9 cellular contexts compared by ENCODE assay signal in the genomic region with DNA sequence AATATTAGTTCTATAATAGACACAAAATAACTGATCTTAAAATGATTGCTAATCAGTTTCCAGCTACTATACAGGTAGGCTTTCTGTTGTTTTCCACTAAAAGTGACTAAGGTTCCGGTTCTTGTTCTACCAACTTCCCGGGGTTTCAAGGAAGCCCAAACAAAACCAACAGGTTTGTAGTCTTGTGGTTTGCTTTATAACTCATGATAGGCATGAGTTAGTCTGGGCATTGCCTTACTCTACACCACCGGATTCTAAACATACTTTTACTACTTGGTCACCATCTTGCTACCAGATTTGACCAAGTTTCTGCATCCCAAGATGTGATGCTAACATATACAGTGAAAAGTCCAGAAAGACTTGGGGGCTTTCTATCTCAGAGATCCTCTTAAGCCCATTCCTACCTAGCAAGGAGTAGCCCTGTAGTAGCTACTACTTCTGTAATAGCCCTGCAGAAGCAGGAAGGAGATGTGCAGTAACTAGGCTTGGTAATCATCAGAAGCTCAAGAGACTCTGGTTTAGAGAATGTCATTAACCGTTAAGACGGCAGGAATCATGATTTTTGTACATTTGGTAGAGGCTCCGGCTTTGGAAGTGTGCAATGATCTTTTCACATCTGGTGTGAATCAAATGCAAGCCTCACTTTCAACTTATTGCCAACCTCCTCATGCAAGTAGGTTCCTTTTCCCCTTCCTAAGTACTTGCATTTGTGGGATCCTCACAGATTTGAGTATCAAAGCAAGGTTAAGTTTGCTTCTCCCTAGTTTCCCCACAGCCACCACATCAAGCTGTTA. TPM values are rescaled to one million over a fixed set of nuclear protein-coding genes. Genes with fewer than 3 reads are reported as not detected.
DNase-seq lines count a peak whose midpoint lies in the region; ATAC-seq and TF ChIP-seq lines count a peak whose summit lies in the region.
"Had no signal": no experiment of that assay in that cellular context is flagged by ENCODE, and none has a peak within 500 bp of the region (broad histone marks: within the 10 kb centered on the region; RNA-seq: fewer than 3 reads in every experiment).

No MANE protein-coding gene starts in this region.

- POLR2A ChIA-PET in activated CD8-positive, alpha-beta T cell treated with anti-CD3 and anti-CD28 coated beads for 36 hours (lab: Charles Lee): interaction anchor here (1.1 to 7.8 kb wide), 11 partner anchors 9 to 64 kb away, joined by 3 to 58 read pairs (median 11); a partner anchor contains a TSS

- H3K4me1 ChIP-seq in iPS DF 6.9 (ENCODE audit: control insufficient read depth, insufficient read depth, low read length): no peaks in the 10 kb centered on the region
- peaks cover 30% of the 10 kb centered on the region for H3K4me1 ChIP-seq in body of pancreas

- peaks cover 58% of the 10 kb centered on the region for H3K4me1 Mint-ChIP-seq in activated CD8-positive, alpha-beta T cell treated with anti-CD3 and anti-CD28 coated beads for 36 hours (ENCODE audit: low read depth)
- H3K4me1 Mint-ChIP-seq in stimulated activated effector memory CD8-positive, alpha-beta T cell treated with anti-CD3 and anti-CD28 coated beads, Interleukin-12 subunit alpha, Interleukin-12 subunit beta, amount 100 ng/mL, for 72 hours: peaks cover 62% of the 10 kb centered on the region

- H3K27me3 ChIP-seq in iPS DF 6.9 (ENCODE audit: control insufficient read depth, insufficient read depth, low read length): no peaks in the 10 kb centered on the region; the same call in 1 of the 2 replicates
- no peaks in the 10 kb centered on the region for H3K27me3 ChIP-seq in body of pancreas

- intact Hi-C loops in activated CD8-positive, alpha-beta T cell treated with anti-CD3 and anti-CD28 coated beads for 36 hours (cut with micrococcal nuclease): loop anchor here (5.0 kb wide), 1 partner anchor 45 kb away; no protein-coding TSS in a partner anchor
- intact Hi-C loops in body of pancreas (cut with DNase I): no loop called here

- no peaks in the 10 kb centered on the region for H3K9me3 Mint-ChIP-seq in activated CD8-positive, alpha-beta T cell treated with anti-CD3 and anti-CD28 coated beads for 36 hours
- no peaks in the 10 kb centered on the region for H3K9me3 Mint-ChIP-seq in stimulated activated effector memory CD8-positive, alpha-beta T cell treated with anti-CD3 and anti-CD28 coated beads, Interleukin-12 subunit alpha, Interleukin-12 subunit beta, amount 100 ng/mL, for 72 hours

- WGBS in iPS DF 6.9 (ENCODE audit: insufficient coverage, insufficient read length): no CpG with 5 or more reads among the region's 6 CpGs
- WGBS in body of pancreas, 2 donors: 30 to 48% methylated on average over 6 of the region's 6 CpGs

- CTCF ChIA-PET in activated CD8-positive, alpha-beta T cell treated with anti-CD3 and anti-CD28 coated beads for 36 hours (lab: Charles Lee): interaction anchor here (0.6 to 2.9 kb wide), 5 partner anchors 9 to 53 kb away, joined by 3 to 34 read pairs (median 7); a partner anchor contains a TSS

- DNase-seq in NOMO-1 treated with dmso at 0.1 percent for 144 hours (lab: John Stamatoyannopoulos, UW; ENCODE audit: unreplicated experiment): peak; percentile 20
- no peak for DNase-seq in NOMO-1 treated with DMSO at 0.1 percent for 48 hours (lab: John Stamatoyannopoulos, UW; ENCODE audit: unreplicated experiment)
- no peak for DNase-seq in activated CD8-positive, alpha-beta T cell treated with anti-CD3 and anti-CD28 coated beads for 36 hours
- no peak for DNase-seq in iPS DF 6.9 (ENCODE audit: low read depth, low spot score)
- DNase-seq in stimulated activated effector memory CD8-positive, alpha-beta T cell treated with anti-CD3 and anti-CD28 coated beads, Interleukin-12 subunit alpha, Interleukin-12 subunit beta, amount 100 ng/mL, for 72 hours (ENCODE audit: low spot score in 2 of 2): no peak
- DNase-seq in body of pancreas: no peak
- DNase-seq in DMS53 (lab: John Stamatoyannopoulos, UW): no peak
- DNase-seq: left ventricle myocardium superior had no signal

- H3K27me3 Mint-ChIP-seq in activated CD8-positive, alpha-beta T cell treated with anti-CD3 and anti-CD28 coated beads for 36 hours: peaks cover 2% of the 10 kb centered on the region

- no peak for TF ChIP-seq POLR2A in body of pancreas (IDR thresholded peaks at IDR 0.05)

- H3K4me3 ChIP-seq in iPS DF 6.9 (ENCODE audit: low read length) (peak overlapping the region; percentile 94; the same call in 1 of the 2 replicates), body of pancreas (no peak overlapping the region)

- no peaks in the 10 kb centered on the region for H3K9me3 ChIP-seq in iPS DF 6.9 (ENCODE audit: control insufficient read depth, insufficient read depth, low read length)
- H3K9me3 ChIP-seq in body of pancreas: no peaks in the 10 kb centered on the region

- H3K36me3 ChIP-seq in iPS DF 6.9 (ENCODE audit: control insufficient read depth, insufficient read depth, low read length): no peaks in the 10 kb centered on the region
- H3K36me3 ChIP-seq in body of pancreas (replicated peaks in 1 of 2; ENCODE audit: insufficient read depth in 1 of 2, low read depth in 2 of 2): no peaks in the 10 kb centered on the region

- ATAC-seq in activated CD8-positive, alpha-beta T cell treated with anti-CD3 and anti-CD28 coated beads for 36 hours: no peak
- no peak for ATAC-seq in stimulated activated effector memory CD8-positive, alpha-beta T cell treated with anti-CD3 and anti-CD28 coated beads, Interleukin-12 subunit alpha, Interleukin-12 subunit beta, amount 100 ng/mL, for 72 hours
- ATAC-seq in HG02798 (IDR thresholded peaks at IDR 0.05; ENCODE audit: poor library complexity, unreplicated experiment) (no peak), body of pancreas (no peak)

- H3K4me3 Mint-ChIP-seq in activated CD8-positive, alpha-beta T cell treated with anti-CD3 and anti-CD28 coated beads for 36 hours: peak overlapping the region; percentile 92
- peak overlapping the region; percentile 93 for H3K4me3 Mint-ChIP-seq in stimulated activated effector memory CD8-positive, alpha-beta T cell treated with anti-CD3 and anti-CD28 coated beads, Interleukin-12 subunit alpha, Interleukin-12 subunit beta, amount 100 ng/mL, for 72 hours

- no peak overlapping the region for H3K27ac ChIP-seq in iPS DF 6.9 (ENCODE audit: low read length)
- H3K27ac ChIP-seq in body of pancreas: peak overlapping the region in 2 of 4 donors; percentile 78 to 84

- peaks cover 10% of the 10 kb centered on the region for H3K36me3 Mint-ChIP-seq in activated CD8-positive, alpha-beta T cell treated with anti-CD3 and anti-CD28 coated beads for 36 hours (ENCODE audit: low read depth)
- H3K36me3 Mint-ChIP-seq in stimulated activated effector memory CD8-positive, alpha-beta T cell treated with anti-CD3 and anti-CD28 coated beads, Interleukin-12 subunit alpha, Interleukin-12 subunit beta, amount 100 ng/mL, for 72 hours: peaks cover 32% of the 10 kb centered on the region

- H3K27ac Mint-ChIP-seq in activated CD8-positive, alpha-beta T cell treated with anti-CD3 and anti-CD28 coated beads for 36 hours: peak overlapping the region; percentile 88
- peak overlapping the region; percentile 92 for H3K27ac Mint-ChIP-seq in stimulated activated effector memory CD8-positive, alpha-beta T cell treated with anti-CD3 and anti-CD28 coated beads, Interleukin-12 subunit alpha, Interleukin-12 subunit beta, amount 100 ng/mL, for 72 hours

- TF ChIP-seq CTCF in activated CD8-positive, alpha-beta T cell treated with anti-CD3 and anti-CD28 coated beads for 36 hours (IDR thresholded peaks at IDR 0.05): no peak
- TF ChIP-seq CTCF in body of pancreas (IDR thresholded peaks at IDR 0.05): no peak

RNA-seq across cellular contexts. Expression of a gene that starts 1.6 kb away (rescaled TPM):
- 10 to 100 TPM; 19.7 to 23.0 TPM for total RNA-seq in activated CD8-positive, alpha-beta T cell treated with anti-CD3 and anti-CD28 coated beads for 36 hours
- total RNA-seq in body of pancreas: 10 to 100 TPM in 1 of 2 donors, 1 to 10 TPM in 1; 4.3 to 11.7 TPM

RNA-seq across cellular contexts. Expression of a gene that starts 26.1 kb away (rescaled TPM):
- 10 to 100 TPM; 61.2 to 66.6 TPM for total RNA-seq in activated CD8-positive, alpha-beta T cell treated with anti-CD3 and anti-CD28 coated beads for 36 hours
- total RNA-seq in body of pancreas: 10 to 100 TPM in 1 of 2 donors, 1 to 10 TPM in 1; 7.3 to 16.5 TPM

RNA-seq across cellular contexts. Expression of a gene that starts 54.6 kb away (rescaled TPM):
- total RNA-seq in activated CD8-positive, alpha-beta T cell treated with anti-CD3 and anti-CD28 coated beads for 36 hours: 10 to 100 TPM; 38.6 to 46.6 TPM
- total RNA-seq in body of pancreas: 10 to 100 TPM; 30.3 to 36.6 TPM
